8 cellular contexts compared by ENCODE assay signal in the genomic region with DNA sequence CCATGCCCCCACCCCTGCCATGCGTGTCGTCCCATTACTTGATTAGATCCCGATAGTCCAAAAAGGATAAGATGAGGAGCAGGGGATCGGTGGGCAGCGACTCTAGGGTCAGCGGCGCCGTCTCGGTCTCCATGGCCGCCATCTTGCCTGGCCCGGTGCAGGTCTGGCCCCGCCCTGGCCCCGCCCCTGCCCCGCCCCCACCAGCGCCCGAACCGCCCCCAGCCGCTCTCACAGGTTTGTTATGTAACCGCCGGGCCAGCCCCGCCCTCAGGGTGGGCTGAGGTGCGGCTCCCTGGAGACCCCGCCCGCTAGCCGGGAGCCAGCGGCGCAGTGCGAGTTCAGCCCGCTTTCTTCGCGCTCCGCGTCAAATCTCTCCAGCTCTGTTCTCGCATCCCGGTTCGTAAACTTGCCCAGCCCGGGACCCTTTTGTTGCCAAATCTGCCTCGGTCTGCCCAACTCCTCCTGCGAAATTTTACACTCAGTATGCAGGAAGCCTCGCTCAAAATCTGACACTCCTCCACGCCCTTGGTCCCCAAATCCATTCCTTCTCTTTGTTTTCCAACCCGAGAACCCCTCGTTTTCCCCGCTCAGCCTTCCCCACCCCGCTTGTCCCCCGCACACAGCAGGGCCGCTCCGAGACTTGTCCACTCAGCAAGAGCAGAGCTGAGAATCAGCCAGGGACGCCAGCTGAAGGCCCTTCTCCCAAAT. TPM values are rescaled to one million over a fixed set of nuclear protein-coding genes. Genes with fewer than 3 reads are reported as not detected.
A peak's percentile ranks its signal among the peaks of the same experiment; 100 is the strongest.
DNase-seq lines count a peak whose midpoint lies in the region; ATAC-seq and TF ChIP-seq lines count a peak whose summit lies in the region.

A gene with protein sequence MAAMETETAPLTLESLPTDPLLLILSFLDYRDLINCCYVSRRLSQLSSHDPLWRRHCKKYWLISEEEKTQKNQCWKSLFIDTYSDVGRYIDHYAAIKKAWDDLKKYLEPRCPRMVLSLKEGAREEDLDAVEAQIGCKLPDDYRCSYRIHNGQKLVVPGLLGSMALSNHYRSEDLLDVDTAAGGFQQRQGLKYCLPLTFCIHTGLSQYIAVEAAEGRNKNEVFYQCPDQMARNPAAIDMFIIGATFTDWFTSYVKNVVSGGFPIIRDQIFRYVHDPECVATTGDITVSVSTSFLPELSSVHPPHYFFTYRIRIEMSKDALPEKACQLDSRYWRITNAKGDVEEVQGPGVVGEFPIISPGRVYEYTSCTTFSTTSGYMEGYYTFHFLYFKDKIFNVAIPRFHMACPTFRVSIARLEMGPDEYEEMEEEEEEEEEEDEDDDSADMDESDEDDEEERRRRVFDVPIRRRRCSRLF (minus strand): TSS at position 165 of the 708 bp plus-strand sequence. CDS start 23 bp downstream, at position 142.

- DNase-seq in CD8-positive, alpha-beta T cell: peak; percentile 73 to 92 (median 86)
- DNase-seq in GM20000 (ENCODE audit: low spot score) (peak; percentile 98), HT1080 (ENCODE audit: low read depth) (peak; percentile 79), medulla oblongata (ENCODE audit: extremely low spot score) (peak; percentile 90)
- DNase-seq in NK-92 treated with Interleukin-12 subunit alpha and Interleukin-12 subunit beta, amount 100 ng/mL, for 24 hours (lab: John Stamatoyannopoulos, UW): peak; percentile 28
- DNase-seq in activated CD8-positive, alpha-beta memory T cell treated with anti-CD3 and anti-CD28 coated beads for 4 hours (ENCODE audit: low read depth in 2 of 2): peak; percentile 73 to 79
- DNase-seq in effector memory CD8-positive, alpha-beta T cell: peak; percentile 77 to 82 (median 81)
- peak; percentile 74 for DNase-seq in stimulated activated CD8-positive, alpha-beta memory T cell treated with anti-CD3 and anti-CD28 coated beads, Interleukin-12 subunit alpha, Interleukin-12 subunit beta, amount 100 ng/mL, for 1 hour (ENCODE audit: low read depth)

- CTCF ChIA-PET in CD8-positive, alpha-beta T cell (lab: Charles Lee): interaction anchor here (1.0 to 1.2 kb wide), 3 partner anchors 13 to 412 kb away, joined by 3 to 4 read pairs (median 4); no protein-coding TSS in a partner anchor

- intact Hi-C loops in CD8-positive, alpha-beta T cell (cut with DNase I, micrococcal nuclease): loop anchor here (1.0 to 10.0 kb wide), 19 partner anchors 38 to 1890 kb away; partner anchors contain the start of genes CAPRIN1 (in 2 of the 2), CAT (in 2 of the 2), CSTF3 (in 2 of the 2) and NAT10 (in 2 of the 2)

- H3K4me3 Mint-ChIP-seq in CD8-positive, alpha-beta T cell: peak within 1 kb of the TSS; percentile 98
- peak within 1 kb of the TSS; percentile 89 to 98 for H3K4me3 Mint-ChIP-seq in effector memory CD8-positive, alpha-beta T cell

- no peak for TF ChIP-seq CTCF in CD8-positive, alpha-beta T cell (IDR thresholded peaks at IDR 0.05)
- no peak for TF ChIP-seq CTCF in GM20000 (IDR thresholded peaks at IDR 0.05; ENCODE audit: extremely low read depth, missing control alignments)

- POLR2A ChIA-PET in CD8-positive, alpha-beta T cell (lab: Charles Lee): interaction anchor here (0.6 to 1.6 kb wide), 8 partner anchors 10 to 331 kb away, joined by 3 to 5 read pairs (median 3); partner anchors contain the start of genes C11orf91 and NAT10

- peak; percentile 89 for ATAC-seq in CD8-positive, alpha-beta T cell
- peak; percentile 89 for ATAC-seq in effector memory CD8-positive, alpha-beta T cell (replicated peaks)

- peaks cover 28% of the 10 kb centered on the region for H3K36me3 Mint-ChIP-seq in CD8-positive, alpha-beta T cell
- peaks cover 12% of the 10 kb centered on the region for H3K36me3 Mint-ChIP-seq in effector memory CD8-positive, alpha-beta T cell (ENCODE audit: insufficient read depth)

- peaks cover 46% of the 10 kb centered on the region for H3K4me1 Mint-ChIP-seq in CD8-positive, alpha-beta T cell (ENCODE audit: low read depth)
- H3K4me1 Mint-ChIP-seq in effector memory CD8-positive, alpha-beta T cell (ENCODE audit: low read depth in 2 of 2): peaks cover 24 to 44% of the 10 kb centered on the region in 2 donors

- H3K27ac ChIP-seq in CD8-positive, alpha-beta T cell (ENCODE audit: low read depth, low read length): peak within 1 kb of the TSS; percentile 80

- H3K9me3 Mint-ChIP-seq in CD8-positive, alpha-beta T cell: no peaks in the 10 kb centered on the region
- no peaks in the 10 kb centered on the region for H3K9me3 Mint-ChIP-seq in effector memory CD8-positive, alpha-beta T cell

- H3K4me3 ChIP-seq in CD8-positive, alpha-beta T cell (ENCODE audit: low read depth, low read length): peak within 1 kb of the TSS; percentile 96

- H3K27me3 ChIP-seq in CD8-positive, alpha-beta T cell (ENCODE audit: insufficient read depth, low read length): peaks cover 10% of the 10 kb centered on the region

- H3K27ac Mint-ChIP-seq in CD8-positive, alpha-beta T cell: peak within 1 kb of the TSS; percentile 96
- H3K27ac Mint-ChIP-seq in effector memory CD8-positive, alpha-beta T cell: peak within 1 kb of the TSS; percentile 96 to 98

- H3K9me3 ChIP-seq in CD8-positive, alpha-beta T cell (ENCODE audit: low read length): no peaks in the 10 kb centered on the region

- H3K27me3 Mint-ChIP-seq in CD8-positive, alpha-beta T cell (ENCODE audit: low read depth): peaks cover 12% of the 10 kb centered on the region
- peaks cover 0 to 16% of the 10 kb centered on the region in 2 donors for H3K27me3 Mint-ChIP-seq in effector memory CD8-positive, alpha-beta T cell

- H3K4me1 ChIP-seq in CD8-positive, alpha-beta T cell (ENCODE audit: insufficient read depth, low read length): peaks cover 29% of the 10 kb centered on the region

- no peaks in the 10 kb centered on the region for H3K36me3 ChIP-seq in CD8-positive, alpha-beta T cell (ENCODE audit: insufficient read depth, low read length)

RNA-seq across cellular contexts. Expression of the gene that starts here (rescaled TPM):
- 10 to 100 TPM; 54.8 to 55.4 TPM for total RNA-seq in CD8-positive, alpha-beta T cell
- 18.6 and 22.0 TPM in 2 replicates for total RNA-seq in HT1080 (2014; rRNA removed; shearing (Covaris generic))
- 35.5 and 36.5 TPM in 2 replicates for polyA plus RNA-seq in HT1080 (2015; cell fraction: cytosol; rRNA removed)
- polyA plus RNA-seq in HT1080 (2015; cell fraction: nucleus; rRNA removed): 61.1 and 68.3 TPM in 2 replicates

Comparison
In these comparisons a context has a peak if more than half of its experiments do, and no peak if none do; other contexts are left out.
1. Peak in every context shown above with its lines: DNase-seq, ATAC-seq, H3K4me3 ChIP-seq and H3K27ac ChIP-seq.
2. DNase-seq: peak in every context shown above with its lines; median percentile 98 in GM20000; 90 in medulla oblongata; 86 in CD8-positive, alpha-beta T cell; 81 in effector memory CD8-positive, alpha-beta T cell; 79 in HT1080; 76 in activated CD8-positive, alpha-beta memory T cell treated with anti-CD3 and anti-CD28 coated beads for 4 hours; 74 in stimulated activated CD8-positive, alpha-beta memory T cell treated with anti-CD3 and anti-CD28 coated beads, Interleukin-12 subunit alpha, Interleukin-12 subunit beta, amount 100 ng/mL, for 1 hour; 28 in NK-92 treated with Interleukin-12 subunit alpha and Interleukin-12 subunit beta, amount 100 ng/mL, for 24 hours.